ENCODE assay signal across 8 cellular contexts in genomic region chr19:40718774-40719391, GRCh38. TPM values are rescaled to one million over a fixed set of nuclear protein-coding genes. Genes with fewer than 3 reads are reported as not detected.
DNase-seq lines count a peak whose midpoint lies in the region; ATAC-seq and TF ChIP-seq lines count a peak whose summit lies in the region.

No MANE protein-coding gene starts in this region.

- DNase-seq in G401 (ENCODE audit: low spot score) (peak; percentile 46), LNCaP clone FGC (ENCODE audit: low read depth) (no peak), left ventricle myocardium inferior (peak; percentile 52), renal cortical epithelial cell (ENCODE audit: low read depth) (peak; percentile 38), NCI-H1436 treated with DMSO at 0.1 percent for 48 hours (lab: John Stamatoyannopoulos, UW) (no peak)

- H3K4me3 ChIP-seq in LNCaP clone FGC (ENCODE audit: low read depth, low read length): peak overlapping the region; percentile 92
- peak overlapping the region; percentile 85 for H3K4me3 ChIP-seq in left ventricle myocardium inferior

- TF ChIP-seq CTCF in LNCaP clone FGC (IDR thresholded peaks at IDR 0.05; ENCODE audit: control insufficient read depth, extremely low read depth, insufficient read depth): no peak
- TF ChIP-seq CTCF in left ventricle myocardium inferior (IDR thresholded peaks at IDR 0.05; ENCODE audit: borderline replicate concordance): no peak

- H3K27me3 ChIP-seq in left ventricle myocardium inferior (ENCODE audit: low read depth): no peaks in the 10 kb centered on the region

- no peaks in the 10 kb centered on the region for H3K9me3 ChIP-seq in left ventricle myocardium inferior (replicated peaks)

- ATAC-seq in GM19397 (IDR thresholded peaks at IDR 0.05; ENCODE audit: unreplicated experiment): no peak
- no peak for ATAC-seq in HG03025 (IDR thresholded peaks at IDR 0.05; ENCODE audit: low FRiP score, unreplicated experiment)

- intact Hi-C loops in left ventricle myocardium inferior (cut with micrococcal nuclease): no loop called here

- peaks cover 17% of the 10 kb centered on the region for H3K36me3 ChIP-seq in left ventricle myocardium inferior

- in situ Hi-C loops in G401 (cut with HindIII; ENCODE audit: low sequenced_read_pairs): no loop called here

- WGBS in adipose tissue, 3 donors: 6 to 13% (median 12%) methylated on average over 16 of the region's 16 CpGs

- H3K27ac ChIP-seq in adipose tissue (ENCODE audit: low read depth, low read length) (peak overlapping the region; percentile 76), left ventricle myocardium inferior (replicated peaks) (peak overlapping the region; percentile 97)

- H3K4me1 ChIP-seq in left ventricle myocardium inferior: peaks cover 84% of the 10 kb centered on the region

RNA-seq across cellular contexts. Expression of gene ITPKC, which starts 2.0 kb away (rescaled TPM):
- total RNA-seq in G401 (2014; rRNA removed; shearing (Covaris generic)): 14.3 and 24.4 TPM in 2 replicates
- 10 to 100 TPM; 14.6 to 58.3 (median 43.1) TPM for polyA plus RNA-seq in adipose tissue
- 9.8 TPM for total RNA-seq in left ventricle myocardium inferior
- 17.6 and 25.0 TPM in 2 replicates for total RNA-seq in renal cortical epithelial cell

RNA-seq across cellular contexts. Expression of gene COQ8B, which starts 2.2 kb away (rescaled TPM):
- total RNA-seq in G401 (2014; rRNA removed; shearing (Covaris generic)): 58.6 and 59.5 TPM in 2 replicates
- 10 to 100 TPM; 26.2 to 35.5 (median 29.4) TPM for polyA plus RNA-seq in adipose tissue
- total RNA-seq in left ventricle myocardium inferior (24.0 TPM), renal cortical epithelial cell (18.6 and 44.0 TPM in 2 replicates)

RNA-seq across cellular contexts. Expression of gene NUMBL, which starts 28.4 kb away (rescaled TPM):
- total RNA-seq in G401 (2014; rRNA removed; shearing (Covaris generic)): 18.5 and 25.1 TPM in 2 replicates
- polyA plus RNA-seq in adipose tissue: 10 to 100 TPM in 2 of 3 donors, 1 to 10 TPM in 1; 7.1 to 30.7 (median 27.2) TPM
- total RNA-seq in left ventricle myocardium inferior: 14.7 TPM
- 9.9 and 31.0 TPM in 2 replicates for total RNA-seq in renal cortical epithelial cell

RNA-seq across cellular contexts. Expression of gene ACTMAP, which starts 31.4 kb away (rescaled TPM):
- 3.3 and 6.8 TPM in 2 replicates for total RNA-seq in G401 (2014; rRNA removed; shearing (Covaris generic))
- polyA plus RNA-seq in adipose tissue: 1 to 10 TPM; 3.5 to 7.1 (median 5.1) TPM
- 7.4 TPM for total RNA-seq in left ventricle myocardium inferior
- total RNA-seq in renal cortical epithelial cell: 0.35 and 4.5 TPM in 2 replicates

RNA-seq across cellular contexts. Expression of gene SNRPA, which starts 32.1 kb away (rescaled TPM):
- 134 and 162 TPM in 2 replicates for total RNA-seq in G401 (2014; rRNA removed; shearing (Covaris generic))
- 10 to 100 TPM; 21.2 to 44.1 (median 42.8) TPM for polyA plus RNA-seq in adipose tissue
- total RNA-seq in left ventricle myocardium inferior (27.9 TPM), renal cortical epithelial cell (17.4 and 20.5 TPM in 2 replicates)

Comparison
In these comparisons a context has a peak if more than half of its experiments do, and no peak if none do; other contexts are left out.
1. DNase-seq: peak in G401 (single experiment), left ventricle myocardium inferior (single experiment) and renal cortical epithelial cell (single experiment); none in LNCaP clone FGC (single experiment) and NCI-H1436 treated with DMSO at 0.1 percent for 48 hours (single experiment).